Comparison of ENCODE assay signal across 1 cellular context in the genomic region with DNA sequence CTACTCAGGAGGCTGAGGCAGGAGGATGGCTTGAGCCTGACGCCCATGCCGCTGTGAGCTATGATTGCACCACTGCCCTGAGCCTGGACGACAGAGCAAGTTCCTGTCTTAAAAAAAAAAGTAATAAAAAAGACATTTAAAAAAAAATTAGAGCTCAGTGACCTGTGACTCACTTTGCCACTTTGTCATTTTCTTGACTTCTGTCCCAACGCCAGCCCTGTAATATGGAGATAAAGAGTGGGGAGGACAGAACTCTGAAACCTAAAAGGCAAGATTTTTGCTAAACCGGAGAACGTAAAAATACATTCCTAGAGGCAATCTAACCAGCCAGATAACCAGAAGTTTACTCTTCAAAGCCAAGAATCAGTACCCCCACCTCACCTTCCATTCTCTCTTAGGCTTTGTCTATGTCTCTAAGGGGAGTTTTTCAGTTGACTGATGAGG.
TF ChIP-seq lines count a peak whose summit lies in the region.

No MANE protein-coding gene starts in this region.

TF ChIP-seq in GM12878, 131 proteins besides CTCF, POLR2A, EP300 and RAD21:
- TF ChIP-seq, protein P1, sequence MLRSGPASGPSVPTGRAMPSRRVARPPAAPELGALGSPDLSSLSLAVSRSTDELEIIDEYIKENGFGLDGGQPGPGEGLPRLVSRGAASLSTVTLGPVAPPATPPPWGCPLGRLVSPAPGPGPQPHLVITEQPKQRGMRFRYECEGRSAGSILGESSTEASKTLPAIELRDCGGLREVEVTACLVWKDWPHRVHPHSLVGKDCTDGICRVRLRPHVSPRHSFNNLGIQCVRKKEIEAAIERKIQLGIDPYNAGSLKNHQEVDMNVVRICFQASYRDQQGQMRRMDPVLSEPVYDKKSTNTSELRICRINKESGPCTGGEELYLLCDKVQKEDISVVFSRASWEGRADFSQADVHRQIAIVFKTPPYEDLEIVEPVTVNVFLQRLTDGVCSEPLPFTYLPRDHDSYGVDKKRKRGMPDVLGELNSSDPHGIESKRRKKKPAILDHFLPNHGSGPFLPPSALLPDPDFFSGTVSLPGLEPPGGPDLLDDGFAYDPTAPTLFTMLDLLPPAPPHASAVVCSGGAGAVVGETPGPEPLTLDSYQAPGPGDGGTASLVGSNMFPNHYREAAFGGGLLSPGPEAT (IDR thresholded peaks at IDR 0.05; ENCODE audit: low read depth): no peak
- TF ChIP-seq PKNOX1 (IDR thresholded peaks at IDR 0.05): no peak
- TF ChIP-seq ZNF217 (IDR thresholded peaks at IDR 0.05): no peak
- TF ChIP-seq CBX3 (IDR thresholded peaks at IDR 0.05; ENCODE audit: borderline replicate concordance, low read depth): no peak
- TF ChIP-seq SP1 (IDR thresholded peaks at IDR 0.05; ENCODE audit: low read depth, low read length): no peak
- no peak for TF ChIP-seq NR2C2 (IDR thresholded peaks at IDR 0.05; ENCODE audit: borderline replicate concordance, control insufficient read depth, insufficient read length, low read depth)
